In genomic region chr18:58176915-58177717, GRCh38 we compare ENCODE assay signal across 10 cellular contexts.
DNase-seq lines count a peak whose midpoint lies in the region; ATAC-seq, FAIRE-seq and TF ChIP-seq lines count a peak whose summit lies in the region.
"Had no signal": no experiment of that assay in that cellular context is flagged by ENCODE, and none has a peak within 500 bp of the region (broad histone marks: within the 10 kb centered on the region; RNA-seq: fewer than 3 reads in every experiment).

No MANE protein-coding gene starts in this region.

- H3K9me2 ChIP-seq in OCI-LY7 (ENCODE audit: insufficient read depth, low read length), result no peaks in the 10 kb centered on the region

- H3K27ac ChIP-seq in endothelial cell of umbilical vein (ENCODE audit: insufficient read depth, low read depth, low read length) (peak overlapping the region; percentile 54), OCI-LY7 (ENCODE audit: low read depth, low read length, poor library complexity, severe bottlenecking) (no peak overlapping the region)
- H3K27ac ChIP-seq: dorsolateral prefrontal cortex had no signal

- ATAC-seq in HG03095 (IDR thresholded peaks at IDR 0.05; ENCODE audit: unreplicated experiment), result no peak

- H3K36me3 Mint-ChIP-seq in neural crest cell (ENCODE audit: low read depth), result no peaks in the 10 kb centered on the region

- H3K4me1 ChIP-seq in endothelial cell of umbilical vein (ENCODE audit: control insufficient read depth, extremely low read depth, insufficient read depth, low read length) (peaks cover 22% of the 10 kb centered on the region), OCI-LY7 (ENCODE audit: insufficient read depth, low read length, poor library complexity, severe bottlenecking) (no peaks in the 10 kb centered on the region)

- H3K4me1 Mint-ChIP-seq in neural crest cell, result peaks cover 52% of the 10 kb centered on the region

- no peak for TF ChIP-seq POLR2A in endothelial cell of umbilical vein (IDR thresholded peaks at IDR 0.05; ENCODE audit: low read depth, low read length)

- H3K4me3 Mint-ChIP-seq in neural crest cell, result peak overlapping the region; percentile 8

- no peaks in the 10 kb centered on the region for H3K9me3 ChIP-seq in endothelial cell of umbilical vein (replicated peaks; ENCODE audit: control insufficient read depth, insufficient read depth, low read length)
- H3K9me3 ChIP-seq in OCI-LY7 (ENCODE audit: low read length), result no peaks in the 10 kb centered on the region

- H3K4me2 ChIP-seq in endothelial cell of umbilical vein (ENCODE audit: insufficient read depth, low read length) (peak overlapping the region; percentile 26), OCI-LY7 (ENCODE audit: low read length) (no peak overlapping the region)

- H3K27me3 ChIP-seq in endothelial cell of umbilical vein (ENCODE audit: control insufficient read depth in 2 of 2, insufficient read depth in 2 of 2, low read length in 2 of 2), result no peaks in the 10 kb centered on the region
- H3K27me3 ChIP-seq: dorsolateral prefrontal cortex had no signal

- H4K20me1 ChIP-seq in endothelial cell of umbilical vein (replicated peaks; ENCODE audit: control insufficient read depth, extremely low read depth, insufficient read depth, low read length) (no peaks in the 10 kb centered on the region), OCI-LY7 (ENCODE audit: insufficient read depth, low read length) (no peaks in the 10 kb centered on the region)

- CTCF ChIA-PET in endothelial cell of umbilical vein (lab: Charles Lee) (interaction anchor here (0.7 to 2.9 kb wide), 10 partner anchors 9 to 317 kb away, joined by 3 to 11 read pairs (median 5); partner anchors contain the start of gene NEDD4L), OCI-LY7 (lab: Charles Lee; ENCODE audit: unreplicated experiment) (no interaction called here)

- peak overlapping the region; percentile 91 for H3K27ac Mint-ChIP-seq in neural crest cell (ENCODE audit: unreplicated experiment)

- no peak for TF ChIP-seq CTCF in endothelial cell of umbilical vein (IDR thresholded peaks at IDR 0.05; ENCODE audit: extremely low read depth in 1 of 2, insufficient read depth in 1 of 2, low read depth in 1 of 2, low read length in 2 of 2)
- no peak for TF ChIP-seq CTCF in neural crest cell (conservative IDR thresholded peaks at IDR 0.05)
- no peak for TF ChIP-seq CTCF in OCI-LY7 (conservative IDR thresholded peaks at IDR 0.05; ENCODE audit: low read length)

- H3K4me3 ChIP-seq in endothelial cell of umbilical vein (replicated peaks in 1 of 3; ENCODE audit: insufficient read depth in 1 of 3, low read depth in 1 of 3, low read length in 3 of 3) (peak overlapping the region in 1 of 3 experiments; percentile 6), OCI-LY7 (ENCODE audit: low read depth, low read length, poor library complexity, severe bottlenecking) (no peak overlapping the region)
- H3K4me3 ChIP-seq: dorsolateral prefrontal cortex had no signal

- H3K36me3 ChIP-seq in endothelial cell of umbilical vein (ENCODE audit: control insufficient read depth in 2 of 2, extremely low read depth in 1 of 2, insufficient read depth in 2 of 2, low read length in 2 of 2) (no peaks in the 10 kb centered on the region), OCI-LY7 (ENCODE audit: insufficient read depth, low read length) (no peaks in the 10 kb centered on the region)

- H3K9me1 ChIP-seq in endothelial cell of umbilical vein (replicated peaks; ENCODE audit: control insufficient read depth, extremely low read depth, insufficient read depth, low read length), result no peaks in the 10 kb centered on the region

- dilution Hi-C loops in endothelial cell of umbilical vein (cut with MboI; ENCODE audit: extremely low pct_ligation_motif_present, low sequenced_read_pairs), result no loop called here

- intact Hi-C loops in endothelial cell of umbilical vein (cut with micrococcal nuclease), result loop anchor here (1.0 to 5.0 kb wide), 3 partner anchors 40 to 145 kb away; no protein-coding TSS in a partner anchor
- intact Hi-C loops in OCI-LY7 (cut with micrococcal nuclease; ENCODE audit: unreplicated experiment), result no loop called here

- peak; percentile 93 for FAIRE-seq in endothelial cell of umbilical vein (lab: Jason Lieb, UNC)

- peak overlapping the region; percentile 36 for H2AFZ ChIP-seq in endothelial cell of umbilical vein (ENCODE audit: low read depth, low read length)
- H2AFZ ChIP-seq in OCI-LY7 (ENCODE audit: low read length), result no peak overlapping the region

- H3K79me2 ChIP-seq in endothelial cell of umbilical vein (ENCODE audit: control insufficient read depth, insufficient read depth, low read length) (no peaks in the 10 kb centered on the region), OCI-LY7 (ENCODE audit: insufficient read depth, low read depth, low read length) (no peaks in the 10 kb centered on the region)

- H3K9me3 Mint-ChIP-seq in neural crest cell, result no peaks in the 10 kb centered on the region

- BruUV-seq in endothelial cell of umbilical vein (replicated peaks; lab: Mats Ljungman, UMichigan) (no TSS peak), OCI-LY7 (replicated peaks; lab: Mats Ljungman, UMichigan) (no TSS peak)

- no peaks in the 10 kb centered on the region for H3K27me3 Mint-ChIP-seq in neural crest cell (ENCODE audit: low read depth)

- peak overlapping the region; percentile 6 for H3K9ac ChIP-seq in endothelial cell of umbilical vein (replicated peaks; ENCODE audit: extremely low read depth, insufficient read depth, low read length)

- DNase-seq in AG08396 (ENCODE audit: low spot score), result peak; percentile 71
- peak; percentile 83 for DNase-seq in LHCN-M2 (ENCODE audit: low read depth)
- peak; percentile 92 for DNase-seq in endothelial cell of umbilical vein (ENCODE audit: low read depth, low spot score)
- no peak for DNase-seq in neural crest cell (ENCODE audit: low read depth, low spot score)
- no peak for DNase-seq in OCI-LY7 (ENCODE audit: low spot score)
- no peak for DNase-seq in NCI-H345 (lab: John Stamatoyannopoulos, UW)
- no peak for DNase-seq in activated T-cell treated with anti-CD3 and anti-CD28 coated beads, Interleukin-2, amount 50 U/mL, for 1 hour
- DNase-seq: activated CD4-positive, alpha-beta T cell treated with anti-CD3 and anti-CD28 coated beads, Interleukin-2, amount 50 U/mL, for 48 hours; dorsolateral prefrontal cortex had no signal

- POLR2A ChIA-PET in endothelial cell of umbilical vein (lab: Charles Lee) (no interaction called here), OCI-LY7 (lab: Charles Lee) (no interaction called here)

TF ChIP-seq in endothelial cell of umbilical vein, 7 proteins besides CTCF, POLR2A, EP300 and RAD21:
- TF ChIP-seq FOS (IDR thresholded peaks at IDR 0.05; ENCODE audit: borderline replicate concordance, insufficient read depth, low read length), result peak; percentile 85
- TF ChIP-seq MAX (IDR thresholded peaks at IDR 0.05; ENCODE audit: insufficient read depth, insufficient read length), result no peak
- TF ChIP-seq JUN (IDR thresholded peaks at IDR 0.05; ENCODE audit: borderline replicate concordance, insufficient read depth, insufficient read length, low read depth), result peak; percentile 58

Comparison
In these comparisons a context has a peak if more than half of its experiments do, and no peak if none do; other contexts are left out.
1. DNase-seq: peak in AG08396 (single experiment), LHCN-M2 (single experiment) and endothelial cell of umbilical vein (single experiment); none in neural crest cell (single experiment), OCI-LY7 (single experiment), NCI-H345 (single experiment) and activated T-cell treated with anti-CD3 and anti-CD28 coated beads, Interleukin-2, amount 50 U/mL, for 1 hour (single experiment).